8 cellular contexts compared by ENCODE assay signal in the genomic region with DNA sequence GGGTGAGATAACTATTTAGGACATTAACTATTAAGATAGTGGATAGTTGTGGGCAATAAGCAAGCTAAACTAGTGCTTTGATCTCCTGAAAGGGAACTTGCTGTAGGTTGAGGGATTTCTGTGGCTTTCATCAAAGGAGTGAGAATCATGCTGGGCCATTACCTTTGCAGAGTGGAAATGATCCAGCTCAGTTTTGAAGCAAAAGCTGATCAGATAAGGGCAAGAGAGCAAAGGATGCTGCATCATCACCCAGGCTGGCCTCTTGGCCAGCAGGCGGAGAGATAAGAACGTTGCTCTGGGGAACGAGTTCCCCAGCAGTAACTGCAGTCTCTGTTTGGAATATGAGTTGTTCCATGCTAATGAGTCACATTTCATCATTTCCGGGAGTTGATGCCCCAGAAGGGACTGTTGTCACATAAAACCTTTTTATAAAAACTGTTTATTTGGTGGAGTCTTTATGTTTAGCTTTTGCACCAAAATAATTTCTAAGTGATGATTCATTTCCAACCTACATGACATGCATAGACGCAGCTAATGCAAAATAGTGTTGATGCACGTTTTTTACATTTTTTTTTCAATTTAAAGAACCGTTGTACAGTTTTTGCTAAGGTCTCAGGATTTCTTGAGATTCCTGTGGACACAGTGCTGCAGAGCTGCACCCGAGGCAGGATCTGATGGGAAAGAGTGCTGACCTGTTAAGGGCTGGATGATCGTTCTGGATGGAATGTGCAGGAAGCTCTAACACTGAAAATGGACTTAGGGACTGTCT.
DNase-seq lines count a peak whose midpoint lies in the region; ATAC-seq, FAIRE-seq and TF ChIP-seq lines count a peak whose summit lies in the region.

No MANE protein-coding gene starts in this region.

- no peaks in the 10 kb centered on the region for H3K9me3 ChIP-seq in CD4-positive, alpha-beta T cell (ENCODE audit: control insufficient read depth, low read length)
- no peaks in the 10 kb centered on the region for H3K9me3 ChIP-seq in astrocyte (ENCODE audit: insufficient read depth, low read depth, low read length)

- H3K27me3 Mint-ChIP-seq in CD4-positive, alpha-beta T cell: no peaks in the 10 kb centered on the region
- H3K27me3 Mint-ChIP-seq in astrocyte (ENCODE audit: low read depth, unreplicated experiment): no peaks in the 10 kb centered on the region
- H3K27me3 Mint-ChIP-seq in mesothelial cell of epicardium (ENCODE audit: low read depth): no peaks in the 10 kb centered on the region

- CTCF ChIA-PET in CD4-positive, alpha-beta T cell (lab: Charles Lee): interaction anchor here (1.2 kb wide), 1 partner anchor 8 kb away, joined by 3 read pairs; no protein-coding TSS in a partner anchor

- H3K27me3 ChIP-seq in CD4-positive, alpha-beta T cell (ENCODE audit: control insufficient read depth, insufficient read depth, low read length): no peaks in the 10 kb centered on the region
- no peaks in the 10 kb centered on the region for H3K27me3 ChIP-seq in astrocyte (ENCODE audit: insufficient read depth, low read length)

- ATAC-seq in CD4-positive, alpha-beta T cell (ENCODE audit: poor library complexity): peak; percentile 82
- no peak for ATAC-seq in GM18867 (IDR thresholded peaks at IDR 0.05; ENCODE audit: unreplicated experiment)

- no peak overlapping the region for H3K27ac Mint-ChIP-seq in CD4-positive, alpha-beta T cell
- peak overlapping the region; percentile 76 for H3K27ac Mint-ChIP-seq in astrocyte (ENCODE audit: unreplicated experiment)
- H3K27ac Mint-ChIP-seq in mesothelial cell of epicardium: peak overlapping the region; percentile 78

- peak overlapping the region; percentile 54 for H3K9ac ChIP-seq in astrocyte (ENCODE audit: low read length)

- H3K36me3 ChIP-seq in astrocyte (ENCODE audit: insufficient read depth, low read length): no peaks in the 10 kb centered on the region

- no peak overlapping the region for H3K27ac ChIP-seq in CD4-positive, alpha-beta T cell (ENCODE audit: low read depth, low read length)
- H3K27ac ChIP-seq in astrocyte (ENCODE audit: low read depth, low read length): peak overlapping the region; percentile 77

- peak in 3 of 10 experiments; percentile 0 to 8 (median 5) for DNase-seq in CD4-positive, alpha-beta T cell
- DNase-seq in MV-4-11 (lab: John Stamatoyannopoulos, UW) (peak; percentile 70), astrocyte (ENCODE audit: low read depth) (peak; percentile 89), mesothelial cell of epicardium (ENCODE audit: low spot score in 2 of 2, unreplicated experiment in 2 of 2) (no peak), C1 segment of cervical spinal cord (lab: John Stamatoyannopoulos, UW) (no peak), germinal center (ENCODE audit: low spot score) (no peak), NCI-H1092 (lab: John Stamatoyannopoulos, UW) (no peak)

- no peaks in the 10 kb centered on the region for H3K9me3 Mint-ChIP-seq in CD4-positive, alpha-beta T cell
- H3K9me3 Mint-ChIP-seq in astrocyte (ENCODE audit: unreplicated experiment) (no peaks in the 10 kb centered on the region), mesothelial cell of epicardium (peaks cover 4% of the 10 kb centered on the region)

- intact Hi-C loops in CD4-positive, alpha-beta T cell (cut with DNase I, micrococcal nuclease): no loop called here

- H3K36me3 Mint-ChIP-seq in CD4-positive, alpha-beta T cell (ENCODE audit: low read depth): no peaks in the 10 kb centered on the region
- no peaks in the 10 kb centered on the region for H3K36me3 Mint-ChIP-seq in astrocyte (ENCODE audit: low read depth, unreplicated experiment)
- H3K36me3 Mint-ChIP-seq in mesothelial cell of epicardium: no peaks in the 10 kb centered on the region

- peak overlapping the region; percentile 41 for H3K4me3 ChIP-seq in astrocyte (ENCODE audit: insufficient read depth, low read depth, low read length)

- peak overlapping the region; percentile 74 for H3K4me2 ChIP-seq in astrocyte (ENCODE audit: low read length)

- H3K4me1 ChIP-seq in astrocyte (ENCODE audit: insufficient read depth, low read length): peaks cover 14% of the 10 kb centered on the region

- POLR2A ChIA-PET in CD4-positive, alpha-beta T cell (lab: Charles Lee): no interaction called here

- no peak for TF ChIP-seq CTCF in CD4-positive, alpha-beta T cell (IDR thresholded peaks at IDR 0.05)
- TF ChIP-seq CTCF in astrocyte (IDR thresholded peaks at IDR 0.05; ENCODE audit: insufficient read depth, low read depth, low read length) (peak; percentile 30), mesothelial cell of epicardium (IDR thresholded peaks at IDR 0.05; ENCODE audit: unreplicated experiment) (no peak)

- H2AFZ ChIP-seq in astrocyte (ENCODE audit: low read depth, low read length): peak overlapping the region; percentile 23

- H3K4me3 Mint-ChIP-seq in CD4-positive, alpha-beta T cell: no peak overlapping the region
- H3K4me3 Mint-ChIP-seq in astrocyte (ENCODE audit: unreplicated experiment): peak overlapping the region; percentile 36
- H3K4me3 Mint-ChIP-seq in mesothelial cell of epicardium: peak overlapping the region; percentile 36

- H4K20me1 ChIP-seq in astrocyte (ENCODE audit: insufficient read depth, low read length): no peaks in the 10 kb centered on the region

- peaks cover 11% of the 10 kb centered on the region for H3K4me1 Mint-ChIP-seq in CD4-positive, alpha-beta T cell (ENCODE audit: low read depth)
- H3K4me1 Mint-ChIP-seq in astrocyte (ENCODE audit: low read depth, unreplicated experiment) (peaks cover 16% of the 10 kb centered on the region), mesothelial cell of epicardium (peaks cover 9% of the 10 kb centered on the region)

- H3K79me2 ChIP-seq in astrocyte (ENCODE audit: insufficient read depth, low read length): no peaks in the 10 kb centered on the region

- FAIRE-seq in astrocyte (lab: Jason Lieb, UNC): peak; percentile 89

Comparison
In these comparisons a context has a peak if more than half of its experiments do, and no peak if none do; other contexts are left out.
1. DNase-seq: peak in MV-4-11 (single experiment) and astrocyte (single experiment); none in mesothelial cell of epicardium (0 of 2), C1 segment of cervical spinal cord (0 of 14), germinal center (single experiment) and NCI-H1092 (single experiment).